Comparison of ENCODE assay signal across 19 cellular contexts in the genomic region with DNA sequence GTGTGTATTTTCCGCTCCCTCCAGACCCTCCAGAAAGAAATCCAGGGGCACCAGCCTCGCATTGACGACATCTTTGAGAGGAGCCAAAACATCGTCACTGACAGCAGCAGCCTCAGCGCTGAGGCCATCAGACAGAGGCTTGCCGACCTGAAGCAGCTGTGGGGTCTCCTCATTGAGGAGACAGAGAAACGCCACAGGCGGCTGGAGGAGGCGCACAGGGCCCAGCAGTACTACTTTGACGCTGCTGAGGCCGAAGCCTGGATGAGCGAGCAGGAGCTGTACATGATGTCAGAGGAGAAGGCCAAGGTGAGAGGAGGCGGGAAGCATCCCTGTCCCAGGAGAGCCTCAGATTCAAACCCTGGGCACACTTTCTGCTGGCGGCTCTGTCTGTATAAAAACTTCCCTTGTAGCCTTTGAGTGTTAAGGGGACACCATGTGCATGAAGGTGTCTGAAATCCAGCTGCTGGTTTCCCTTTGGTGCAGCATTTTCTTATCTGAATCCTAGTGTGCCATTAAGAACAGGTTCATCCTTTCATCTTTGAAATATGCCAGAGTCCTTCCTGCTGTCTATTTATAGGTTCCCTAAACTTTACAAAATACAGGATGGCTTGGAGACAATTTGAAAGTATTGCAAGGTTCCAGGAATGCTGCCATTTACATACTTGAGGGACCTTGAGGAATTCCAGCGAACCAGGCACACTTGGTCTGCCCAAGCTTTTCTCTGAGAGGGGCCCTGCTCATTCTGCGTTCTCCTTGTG.
"Had no signal": no experiment of that assay in that cellular context is flagged by ENCODE, and none has a peak within 500 bp of the region (broad histone marks: within the 10 kb centered on the region; RNA-seq: fewer than 3 reads in every experiment).

No MANE protein-coding gene starts in this region.

- H3K9ac ChIP-seq: parathyroid adenoma, SK-N-SH had no signal

- H3K4me3 Mint-ChIP-seq: activated naive CD4-positive, alpha-beta T cell treated with anti-CD3 and anti-CD28 coated beads, Interleukin-2, amount 50 U/mL, for 24 hours; brain; mesothelial cell of epicardium had no signal

- H3K9me3 Mint-ChIP-seq: activated naive CD4-positive, alpha-beta T cell treated with anti-CD3 and anti-CD28 coated beads, Interleukin-2, amount 50 U/mL, for 24 hours; brain; mesothelial cell of epicardium had no signal

- H3K4me3 ChIP-seq: skin epidermis, upper lobe of left lung had no signal

- H3K4me2 ChIP-seq: SK-N-SH had no signal

- ATAC-seq: Right ventricle myocardium inferior had no signal

- H3K27me3 ChIP-seq: upper lobe of left lung had no signal

- H3K27me3 Mint-ChIP-seq: activated naive CD4-positive, alpha-beta T cell treated with anti-CD3 and anti-CD28 coated beads, Interleukin-2, amount 50 U/mL, for 24 hours; brain had no signal

- H3K27ac Mint-ChIP-seq: activated naive CD4-positive, alpha-beta T cell treated with anti-CD3 and anti-CD28 coated beads, Interleukin-2, amount 50 U/mL, for 24 hours; mesothelial cell of epicardium had no signal

- H2AFZ ChIP-seq: parathyroid adenoma had no signal

- H3K9me3 ChIP-seq: SK-N-SH, upper lobe of left lung had no signal

- DNase-seq: activated CD4-positive, CD25-positive, alpha-beta regulatory T cell treated with anti-CD3 and anti-CD28 coated beads, Interleukin-2, amount 50 U/mL, for 72 hours; activated T-cell treated with anti-CD3 and anti-CD28 coated beads, Interleukin-2, amount 50 U/mL, for 1 hour; amygdala; cerebellar nuclear complex; effector CD8-positive, alpha-beta T cell; retina; SK-N-SH; stimulated activated CD4-positive, alpha-beta T cell treated with anti-CD3 and anti-CD28 coated beads, Interleukin-15, amount 100 ng/mL, for 24 hours; stimulated activated CD4-positive, alpha-beta T cell treated with anti-CD3 and anti-CD28 coated beads, Interleukin-4, amount 100 ng/mL, for 1 hour; stimulated activated naive CD4-positive, alpha-beta T cell; T-helper 1 cell; upper lobe of left lung had no signal

- H3K27ac ChIP-seq: epithelial cell of prostate, parathyroid adenoma, skin epidermis had no signal
